7 cellular contexts compared by ENCODE assay signal in genomic region chr13:95918860-95919259, GRCh38.
"Had no signal": no experiment of that assay in that cellular context is flagged by ENCODE, and none has a peak within 500 bp of the region (broad histone marks: within the 10 kb centered on the region; RNA-seq: fewer than 3 reads in every experiment).

No MANE protein-coding gene starts in this region.

- H3K27me3 Mint-ChIP-seq: IgD-negative memory B cell had no signal

- H3K27ac Mint-ChIP-seq: IgD-negative memory B cell had no signal

- H3K9me3 Mint-ChIP-seq: IgD-negative memory B cell had no signal

- FAIRE-seq: HTR-8/SVneo, K562 had no signal

- H3K27ac ChIP-seq: HL-60 had no signal

- DNase-seq: IMR-90, KBM-7, KG1 had no signal

- H3K4me3 ChIP-seq: K562 had no signal

- H3K4me3 Mint-ChIP-seq: IgD-negative memory B cell had no signal

- ATAC-seq: K562 had no signal
